ENCODE assay signal across 12 cellular contexts in genomic region chr17:68792042-68792685, GRCh38.
DNase-seq lines count a peak whose midpoint lies in the region; ATAC-seq and TF ChIP-seq lines count a peak whose summit lies in the region.
"Had no signal": no experiment of that assay in that cellular context is flagged by ENCODE, and none has a peak within 500 bp of the region (broad histone marks: within the 10 kb centered on the region; RNA-seq: fewer than 3 reads in every experiment).

No MANE protein-coding gene starts in this region.

- intact Hi-C loops in esophagus muscularis mucosa (cut with DNase I): no loop called here

- no peak for TF ChIP-seq RAD21 in liver (IDR thresholded peaks at IDR 0.05)

- H3K9me3 ChIP-seq in SK-N-MC (ENCODE audit: low read depth, low read length) (no peaks in the 10 kb centered on the region), esophagus muscularis mucosa (peaks cover 0 to 9% (median 0%) of the 10 kb centered on the region in 4 donors), liver (ENCODE audit: control insufficient read depth in 4 of 4, low read length in 3 of 4) (no peaks in the 10 kb centered on the region), MG63 (no peaks in the 10 kb centered on the region)
- H3K9me3 ChIP-seq: SJCRH30 had no signal

- TF ChIP-seq POLR2A in esophagus muscularis mucosa (IDR thresholded peaks at IDR 0.05; ENCODE audit: low read depth): no peak

- H3K27me3 ChIP-seq in esophagus muscularis mucosa: no peaks in the 10 kb centered on the region
- no peaks in the 10 kb centered on the region for H3K27me3 ChIP-seq in liver (ENCODE audit: control insufficient read depth in 4 of 4, insufficient read depth in 4 of 4, low read length in 3 of 4)
- H3K27me3 ChIP-seq in MG63: no peaks in the 10 kb centered on the region
- H3K27me3 ChIP-seq: cardiac muscle cell had no signal

- H3K36me3 ChIP-seq in SK-N-MC (ENCODE audit: insufficient read depth, low read length) (no peaks in the 10 kb centered on the region), esophagus muscularis mucosa (no peaks in the 10 kb centered on the region), liver (ENCODE audit: control insufficient read depth in 4 of 4, insufficient read depth in 3 of 4, low read depth in 1 of 4, low read length in 3 of 4) (no peaks in the 10 kb centered on the region), MG63 (no peaks in the 10 kb centered on the region)
- H3K36me3 ChIP-seq: cardiac muscle cell, SJCRH30 had no signal

- H3K4me1 ChIP-seq in esophagus muscularis mucosa (peaks cover 18 to 48% (median 35%) of the 10 kb centered on the region in 4 donors), liver (ENCODE audit: control insufficient read depth in 4 of 4, insufficient read depth in 4 of 4, low read length in 3 of 4) (peaks cover 18 to 56% (median 32%) of the 10 kb centered on the region in 4 donors)
- H3K4me1 ChIP-seq: SJCRH30 had no signal

- no peak overlapping the region for H3K9ac ChIP-seq in SK-N-MC (ENCODE audit: insufficient read length)
- H3K9ac ChIP-seq in liver (ENCODE audit: low read depth in 1 of 2, low read length in 2 of 2): no peak overlapping the region

- no peak for DNase-seq in SK-N-MC (ENCODE audit: low read depth, low spot score)
- DNase-seq in esophagus muscularis mucosa (ENCODE audit: extremely low spot score): no peak
- no peak for DNase-seq in DMS53 (lab: John Stamatoyannopoulos, UW)
- DNase-seq in MG63: no peak
- DNase-seq in anterior cingulate cortex (lab: John Stamatoyannopoulos, UW): no peak
- DNase-seq: activated CD8-positive, alpha-beta T cell treated with anti-CD3 and anti-CD28 coated beads for 36 hours; CD4-positive, CD25-positive, alpha-beta regulatory T cell; SJCRH30 had no signal

- TF ChIP-seq CTCF in esophagus muscularis mucosa (IDR thresholded peaks at IDR 0.05) (no peak), liver (IDR thresholded peaks at IDR 0.05; ENCODE audit: low read depth, low read length, missing input control) (no peak)

- H3K27ac ChIP-seq in SK-N-MC (peak overlapping the region; percentile 7; the same call in 1 of the 2 replicates), esophagus muscularis mucosa (replicated peaks in 1 of 4) (peak overlapping the region; percentile 45 to 69 (median 57)), liver (ENCODE audit: low read depth in 1 of 2, low read length in 2 of 2) (peak overlapping the region; percentile 91 to 93), temporal lobe (ENCODE audit: low read depth, low read length) (peak overlapping the region; percentile 100)
- H3K27ac ChIP-seq: cardiac muscle cell, SJCRH30 had no signal

- no peak for ATAC-seq in HG03520 (IDR thresholded peaks at IDR 0.05; ENCODE audit: unreplicated experiment)
- ATAC-seq: activated CD8-positive, alpha-beta T cell treated with anti-CD3 and anti-CD28 coated beads for 36 hours had no signal

- WGBS in esophagus muscularis mucosa: 36% methylated on average over 3 of the region's 3 CpGs
- 43% methylated on average over 3 of the region's 3 CpGs for WGBS in liver

- H3K4me3 ChIP-seq in SK-N-MC (no peak overlapping the region; the same call in 1 of the 2 replicates), esophagus muscularis mucosa (no peak overlapping the region), liver (ENCODE audit: low read depth in 1 of 3, low read length in 3 of 3) (no peak overlapping the region), MG63 (no peak overlapping the region)
- H3K4me3 ChIP-seq: cardiac muscle cell, SJCRH30 had no signal

- no peak for TF ChIP-seq EP300 in esophagus muscularis mucosa (IDR thresholded peaks at IDR 0.05)

TF ChIP-seq in liver, 16 proteins besides CTCF, POLR2A, EP300 and RAD21:
- no peak for TF ChIP-seq FOXA2 (IDR thresholded peaks at IDR 0.05)
- TF ChIP-seq FOXA1 (IDR thresholded peaks at IDR 0.05): no peak
- TF ChIP-seq YY1 (IDR thresholded peaks at IDR 0.05): no peak
- no peak for TF ChIP-seq HNF4G (IDR thresholded peaks at IDR 0.05)
- no peak for TF ChIP-seq TAF1 (conservative IDR thresholded peaks at IDR 0.05)
- TF ChIP-seq ZBTB33 (IDR thresholded peaks at IDR 0.05): no peak
- TF ChIP-seq NR2F2 (IDR thresholded peaks at IDR 0.05): no peak
TF ChIP-seq in liver: peak in this region for 0.

Comparison
In these comparisons a context has a peak if more than half of its experiments do, and no peak if none do; other contexts are left out.
1. H3K27ac ChIP-seq: peak in every context shown above with its lines; median percentile 100 in temporal lobe; 92 in liver; 57 in esophagus muscularis mucosa; 7 in SK-N-MC.